29 cellular contexts compared by ENCODE assay signal in the genomic region with DNA sequence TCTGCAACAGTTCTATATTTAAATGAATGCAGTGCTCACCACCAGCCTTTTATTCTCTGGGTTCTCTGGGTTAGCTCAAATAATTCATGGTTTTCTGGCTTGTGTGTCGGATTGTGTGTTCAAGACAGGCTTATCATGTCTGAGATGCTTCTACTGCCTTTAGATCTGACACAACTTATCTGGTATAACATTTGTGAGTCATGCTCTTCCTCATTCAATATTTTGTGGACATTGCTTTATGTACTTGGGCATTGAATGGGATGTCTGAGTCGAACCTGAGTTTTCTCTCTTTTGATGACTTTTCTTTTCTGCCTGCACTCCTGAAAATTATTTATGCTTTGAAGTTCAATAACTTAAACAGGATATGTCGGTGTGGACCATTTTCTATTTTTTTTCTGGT. TPM values are rescaled to one million over a fixed set of nuclear protein-coding genes. Genes with fewer than 3 reads are reported as not detected.
DNase-seq lines count a peak whose midpoint lies in the region; TF ChIP-seq lines count a peak whose summit lies in the region.
"Had no signal": no experiment of that assay in that cellular context is flagged by ENCODE, and none has a peak within 500 bp of the region (broad histone marks: within the 10 kb centered on the region; RNA-seq: fewer than 3 reads in every experiment).

No MANE protein-coding gene starts in this region.

- no peaks in the 10 kb centered on the region for H4K20me1 ChIP-seq in GM23248 (ENCODE audit: insufficient read depth)

- no peak overlapping the region for H2AFZ ChIP-seq in GM23248

- H3K79me2 ChIP-seq in GM23248 (ENCODE audit: insufficient read depth): no peaks in the 10 kb centered on the region

- H3F3A ChIP-seq in GM23248 (ENCODE audit: insufficient read depth): peaks cover 32% of the 10 kb centered on the region

- H3K36me3 ChIP-seq in GM23248 (ENCODE audit: low read depth) (no peaks in the 10 kb centered on the region), adipocyte (ENCODE audit: control insufficient read depth, insufficient read depth, low read length, severe bottlenecking) (no peaks in the 10 kb centered on the region), suprapubic skin (no peaks in the 10 kb centered on the region), esophagus squamous epithelium (no peaks in the 10 kb centered on the region)
- H3K36me3 ChIP-seq: gastrocnemius medialis had no signal

- DNase-seq in GM23248 (peak; percentile 49), adipocyte (ENCODE audit: low read depth) (peak; percentile 29), epithelial cell of prostate (ENCODE audit: low read depth, low spot score) (no peak), suprapubic skin (ENCODE audit: low spot score in 2 of 2) (no peak), esophagus squamous epithelium (lab: John Stamatoyannopoulos, UW) (no peak), NCI-H1105 treated with DMSO at 0.1 percent for 48 hours (lab: John Stamatoyannopoulos, UW) (no peak), SW480 (ENCODE audit: low spot score) (no peak)
- DNase-seq: activated CD4-positive, alpha-beta memory T cell treated with anti-CD3 and anti-CD28 coated beads, Interleukin-2, amount 10 ng/mL, durations not matched to agents 7 days and 5 days; activated CD4-positive, alpha-beta T cell treated with anti-CD3 and anti-CD28 coated beads for 1 hour; aorta; CD4-positive, CD25-positive, alpha-beta regulatory T cell; cerebellar nuclear complex; gastrocnemius medialis; left colon; NCI-H1105; NCI-H1930; NCI-H2227 treated with DMSO at 0.1 percent for 48 hours; NCI-H774; posterior cingulate gyrus; RPMI8226; stimulated activated CD4-positive, alpha-beta T cell treated with anti-CD3 and anti-CD28 coated beads, Interleukin-4, amount 100 ng/mL, for 4 hours; stimulated activated naive B cell treated with anti-CD40 and anti-IgM and Interleukin-4, amounts not matched to agents 10 μg/mL and 1 μg/mL and 100 μg/mL, for 72 hours had no signal

- 53 to 56% methylated on average over 3 of the region's 3 CpGs for WGBS in GM23248 (ENCODE audit: low coverage in 1 of 2, low lambda C conversion rate in 2 of 2, missing lambda C conversion rate in 2 of 2), 2 experiments
- WGBS in suprapubic skin: 80% methylated on average over 3 of the region's 3 CpGs
- 41 to 48% methylated on average over 3 of the region's 3 CpGs for WGBS in esophagus squamous epithelium, 2 donors

- no peak for TF ChIP-seq CTCF in suprapubic skin (IDR thresholded peaks at IDR 0.05)
- no peak for TF ChIP-seq CTCF in esophagus squamous epithelium (IDR thresholded peaks at IDR 0.05)

- H3K4me2 ChIP-seq in GM23248 (ENCODE audit: unreplicated experiment): no peak overlapping the region

- H3K4me3 ChIP-seq in GM23248: no peak overlapping the region
- no peak overlapping the region for H3K4me3 ChIP-seq in adipocyte (ENCODE audit: low read length)
- H3K4me3 ChIP-seq in suprapubic skin: no peak overlapping the region
- no peak overlapping the region for H3K4me3 ChIP-seq in esophagus squamous epithelium
- H3K4me3 ChIP-seq: gastrocnemius medialis had no signal

- H3K9ac ChIP-seq in GM23248: no peak overlapping the region
- no peak overlapping the region for H3K9ac ChIP-seq in adipocyte (ENCODE audit: low read length)

- intact Hi-C loops in esophagus squamous epithelium (cut with DNase I): no loop called here

- no peaks in the 10 kb centered on the region for H3K9me3 ChIP-seq in GM23248 (ENCODE audit: low read depth)
- no peaks in the 10 kb centered on the region for H3K9me3 ChIP-seq in adipocyte (ENCODE audit: control insufficient read depth, low read length)
- H3K9me3 ChIP-seq in suprapubic skin: no peaks in the 10 kb centered on the region
- H3K9me3 ChIP-seq in esophagus squamous epithelium: no peaks in the 10 kb centered on the region
- H3K9me3 ChIP-seq: gastrocnemius medialis had no signal

- TF ChIP-seq EP300 in suprapubic skin (IDR thresholded peaks at IDR 0.05): no peak

- no peaks in the 10 kb centered on the region for H3K27me3 ChIP-seq in GM23248 (replicated peaks; ENCODE audit: insufficient read depth)
- H3K27me3 ChIP-seq in adipocyte (replicated peaks; ENCODE audit: control insufficient read depth, insufficient read depth, low read length): peaks cover 6% of the 10 kb centered on the region
- H3K27me3 ChIP-seq in suprapubic skin: peaks cover 4% of the 10 kb centered on the region
- peaks cover 0 to 42% (median 0%) of the 10 kb centered on the region in 4 donors for H3K27me3 ChIP-seq in esophagus squamous epithelium

- H3K27ac ChIP-seq in GM23248: no peak overlapping the region
- peak overlapping the region; percentile 99 for H3K27ac ChIP-seq in epithelial cell of prostate
- peak overlapping the region; percentile 78 for H3K27ac ChIP-seq in suprapubic skin
- peak overlapping the region in 2 of 4 donors; percentile 82 to 83 for H3K27ac ChIP-seq in esophagus squamous epithelium
- H3K27ac ChIP-seq: gastrocnemius medialis had no signal

- in situ Hi-C loops in GM23248 (cut with MboI): no loop called here

- TF ChIP-seq POLR2A in suprapubic skin (IDR thresholded peaks at IDR 0.05) (no peak), esophagus squamous epithelium (IDR thresholded peaks at IDR 0.05) (no peak)

- no peaks in the 10 kb centered on the region for H3K9me2 ChIP-seq in GM23248 (ENCODE audit: insufficient read depth)

- peaks cover 39% of the 10 kb centered on the region for H3K4me1 ChIP-seq in GM23248 (ENCODE audit: insufficient read depth)
- H3K4me1 ChIP-seq in adipocyte (ENCODE audit: control insufficient read depth, insufficient read depth, low read length): peaks cover 14% of the 10 kb centered on the region
- peaks cover 51% of the 10 kb centered on the region for H3K4me1 ChIP-seq in suprapubic skin
- H3K4me1 ChIP-seq in esophagus squamous epithelium: peaks cover 22 to 65% (median 32%) of the 10 kb centered on the region in 3 donors
- H3K4me1 ChIP-seq: gastrocnemius medialis had no signal

RNA-seq across cellular contexts. Expression of gene PKP1, which starts 17.5 kb away (rescaled TPM):
- 0.13 and 0.43 TPM in 2 replicates for total RNA-seq in GM23248 (2014; rRNA removed; shearing (Covaris generic))
- polyA plus RNA-seq in GM23248 (2016; fragmentation: Nextera tagmentation; extraction: Ambion mirVana): 0.06 and 0.15 TPM in 2 replicates
- 1,000 to 10,000 TPM in 3 of 4 donors, 100 to 1,000 TPM in 1; 888 to 1,187 (median 1,096) TPM for total RNA-seq in suprapubic skin
- total RNA-seq in esophagus squamous epithelium: 100 to 1,000 TPM; 263 to 706 (median 410) TPM
- total RNA-seq: activated CD4-positive, alpha-beta memory T cell treated with anti-CD3 and anti-CD28 coated beads, Interleukin-2, amount 10 ng/mL, durations not matched to agents 7 days and 5 days; activated naive CD4-positive, alpha-beta T cell treated with anti-CD3 and anti-CD28 coated beads, Interleukin-2, amount 50 U/mL, for 72 hours; activated T-helper 2 cell treated with anti-CD3 and anti-CD28 coated beads, Interferon-gamma antibody, Interleukin-2, Interleukin-4, amounts not matched to agents 10 μg/mL and 5 μg/mL and 100 μg/mL, durations not matched to agents 14 hours and 24 hours and 36 hours; CD4-positive, CD25-positive, alpha-beta regulatory T cell; G401; H4; SK-MEL-5; T-helper 1 cell treated with Interleukin-12 subunit alpha and Interleukin-12 subunit beta and Interleukin-4 antibody, amounts not matched to agents 30 ng/mL and 1 ng/mL, for 36 hours had no signal
- polyA plus RNA-seq: CD4-positive, CD25-positive, alpha-beta regulatory T cell; IgD-negative memory B cell had no signal

Comparison
In these comparisons a context has a peak if more than half of its experiments do, and no peak if none do; other contexts are left out.
1. DNase-seq: peak in GM23248 (single experiment) and adipocyte (single experiment); none in epithelial cell of prostate (single experiment), suprapubic skin (0 of 2), esophagus squamous epithelium (single experiment), NCI-H1105 treated with DMSO at 0.1 percent for 48 hours (single experiment) and SW480 (single experiment).
2. RNA of gene PKP1, which starts 17.5 kb away (total RNA-seq): 888 to 1,187 TPM in suprapubic skin and 263 to 706 TPM in esophagus squamous epithelium; 0.13 to 0.43 TPM in GM23248; every median in the first group is over 100 times any median in the second.